Comparison of ENCODE assay signal across 25 cellular contexts in genomic region chr14:104098272-104099095, GRCh38. TPM values are rescaled to one million over a fixed set of nuclear protein-coding genes. Genes with fewer than 3 reads are reported as not detected.
DNase-seq lines count a peak whose midpoint lies in the region; ATAC-seq and TF ChIP-seq lines count a peak whose summit lies in the region.
"Had no signal": no experiment of that assay in that cellular context is flagged by ENCODE, and none has a peak within 500 bp of the region (broad histone marks: within the 10 kb centered on the region; RNA-seq: fewer than 3 reads in every experiment).

No MANE protein-coding gene starts in this region.

- H2AFZ ChIP-seq in OCI-LY7 (ENCODE audit: low read length), result no peak overlapping the region
- H2AFZ ChIP-seq: GM23248 had no signal

- POLR2A ChIA-PET in RWPE1 (lab: Yijun Ruan, JAX; ENCODE audit: low non-redundant PET), result interaction anchor here (0.5 kb wide), 1 partner anchor 19 kb away, joined by 3 read pairs; no protein-coding TSS in a partner anchor
- POLR2A ChIA-PET in OCI-LY7 (lab: Charles Lee), result no interaction called here

- H3K4me1 ChIP-seq in left ventricle myocardium inferior, result peaks cover 6% of the 10 kb centered on the region
- peaks cover 11% of the 10 kb centered on the region for H3K4me1 ChIP-seq in lower lobe of right lung
- peaks cover 0 to 12% (median 7%) of the 10 kb centered on the region in 6 donors for H3K4me1 ChIP-seq in spleen
- H3K4me1 ChIP-seq in OCI-LY7 (ENCODE audit: insufficient read depth, low read length, poor library complexity, severe bottlenecking), result peaks cover 3% of the 10 kb centered on the region
- peaks cover 3% of the 10 kb centered on the region for H3K4me1 ChIP-seq in prostate gland (replicated peaks)
- H3K4me1 ChIP-seq: SJSA1 had no signal

- H3K4me2 ChIP-seq in OCI-LY7 (ENCODE audit: low read length), result no peak overlapping the region

- ATAC-seq in Right ventricle myocardium inferior (no peak), lower lobe of right lung (no peak), GM21526 (IDR thresholded peaks at IDR 0.05; ENCODE audit: low FRiP score, unreplicated experiment) (no peak)

- H3K9me3 ChIP-seq in left ventricle myocardium inferior (replicated peaks) (no peaks in the 10 kb centered on the region), lower lobe of right lung (no peaks in the 10 kb centered on the region), spleen (no peaks in the 10 kb centered on the region), OCI-LY7 (ENCODE audit: low read length) (no peaks in the 10 kb centered on the region), prostate gland (no peaks in the 10 kb centered on the region)
- H3K9me3 ChIP-seq: SJSA1 had no signal

- TF ChIP-seq POLR2A in spleen (IDR thresholded peaks at IDR 0.05) (no peak), prostate gland (IDR thresholded peaks at IDR 0.05) (no peak)

- BruUV-seq in OCI-LY7 (replicated peaks; lab: Mats Ljungman, UMichigan), result no TSS peak

- intact Hi-C loops in Right ventricle myocardium inferior (cut with DNase I) (no loop called here), left ventricle myocardium inferior (cut with micrococcal nuclease) (no loop called here), lower lobe of right lung (cut with DNase I) (no loop called here), spleen (cut with DNase I; ENCODE audit: low total_unique reads) (no loop called here), OCI-LY7 (cut with micrococcal nuclease; ENCODE audit: unreplicated experiment) (no loop called here), prostate gland (cut with DNase I) (no loop called here)

- no peaks in the 10 kb centered on the region for H3K9me2 ChIP-seq in OCI-LY7 (ENCODE audit: insufficient read depth, low read length)

- H3K79me2 ChIP-seq in OCI-LY7 (ENCODE audit: insufficient read depth, low read depth, low read length), result no peaks in the 10 kb centered on the region

- H3K36me3 ChIP-seq in left ventricle myocardium inferior (no peaks in the 10 kb centered on the region), lower lobe of right lung (no peaks in the 10 kb centered on the region), spleen (no peaks in the 10 kb centered on the region), OCI-LY7 (ENCODE audit: insufficient read depth, low read length) (no peaks in the 10 kb centered on the region), prostate gland (no peaks in the 10 kb centered on the region)
- H3K36me3 ChIP-seq: SJSA1 had no signal

- DNase-seq in Right ventricle myocardium inferior (ENCODE audit: missing footprints) (peak; percentile 63), left ventricle myocardium inferior (no peak), RWPE1 (ENCODE audit: low spot score) (no peak), lower lobe of right lung (peak; percentile 32), spleen (peak; percentile 71), OCI-LY7 (ENCODE audit: low spot score) (no peak), prostate gland (ENCODE audit: low spot score) (no peak)
- DNase-seq: ACHN, GM23248, H7, NCI-H1048, NCI-H1417, NCI-H1694 treated with DMSO at 0.1 percent for 48 hours, NCI-H2081, NCI-H226, NCI-H510A, NCI-H69, OCI-M1 had no signal

- no peak overlapping the region for H3K27ac ChIP-seq in left ventricle myocardium inferior (replicated peaks)
- H3K27ac ChIP-seq in RWPE1, result peak overlapping the region; percentile 81; the same call in 1 of the 2 replicates
- H3K27ac ChIP-seq in lower lobe of right lung, result no peak overlapping the region
- no peak overlapping the region for H3K27ac ChIP-seq in spleen
- H3K27ac ChIP-seq in OCI-LY7 (ENCODE audit: low read depth, low read length, poor library complexity, severe bottlenecking), result no peak overlapping the region
- no peak overlapping the region for H3K27ac ChIP-seq in prostate gland
- H3K27ac ChIP-seq: 22Rv1, GM23248, HL-60, SJSA1 had no signal

- no peaks in the 10 kb centered on the region for H4K20me1 ChIP-seq in OCI-LY7 (ENCODE audit: insufficient read depth, low read length)

- WGBS in spleen, 5 donors, result 80 to 84% (median 82%) methylated on average over 20 to 25 of the region's 25 CpGs
- WGBS in prostate gland, result 86% methylated on average over 24 of the region's 25 CpGs

- CTCF ChIA-PET in RWPE1 (lab: Yijun Ruan, JAX) (interaction anchor here (0.5 kb wide), 1 partner anchor 685 kb away, joined by 9 read pairs; no protein-coding TSS in a partner anchor), OCI-LY7 (lab: Charles Lee; ENCODE audit: unreplicated experiment) (interaction anchor here (0.6 kb wide), 1 partner anchor 483 kb away, joined by 3 read pairs; no protein-coding TSS in a partner anchor)

- H3K4me3 ChIP-seq in left ventricle myocardium inferior, result no peak overlapping the region
- no peak overlapping the region for H3K4me3 ChIP-seq in lower lobe of right lung
- no peak overlapping the region for H3K4me3 ChIP-seq in spleen
- H3K4me3 ChIP-seq in OCI-LY7 (ENCODE audit: low read depth, low read length, poor library complexity, severe bottlenecking), result no peak overlapping the region
- no peak overlapping the region for H3K4me3 ChIP-seq in prostate gland
- H3K4me3 ChIP-seq: GM23248, SJSA1 had no signal

- no peak for TF ChIP-seq CTCF in left ventricle myocardium inferior (IDR thresholded peaks at IDR 0.05; ENCODE audit: borderline replicate concordance)
- TF ChIP-seq CTCF in RWPE1 (conservative IDR thresholded peaks at IDR 0.05; ENCODE audit: low read depth), result no peak
- no peak for TF ChIP-seq CTCF in lower lobe of right lung (IDR thresholded peaks at IDR 0.05)
- TF ChIP-seq CTCF in spleen (IDR thresholded peaks at IDR 0.05 in 8 of 11, conservative IDR thresholded peaks at IDR 0.05 in 3 of 11), result no peak
- no peak for TF ChIP-seq CTCF in OCI-LY7 (conservative IDR thresholded peaks at IDR 0.05; ENCODE audit: low read length)
- TF ChIP-seq CTCF in prostate gland (IDR thresholded peaks at IDR 0.05), result no peak

- H3K27me3 ChIP-seq in left ventricle myocardium inferior (ENCODE audit: low read depth), result peaks cover 44% of the 10 kb centered on the region
- H3K27me3 ChIP-seq in lower lobe of right lung (ENCODE audit: low read depth), result peaks cover 15% of the 10 kb centered on the region
- H3K27me3 ChIP-seq in spleen (replicated peaks in 1 of 7), result peaks cover 0 to 36% (median 8%) of the 10 kb centered on the region in 7 donors
- peaks cover 5% of the 10 kb centered on the region for H3K27me3 ChIP-seq in prostate gland (replicated peaks; ENCODE audit: insufficient read depth)
- H3K27me3 ChIP-seq: SJSA1 had no signal

RNA-seq across cellular contexts. Expression of gene ASPG, which starts 13.0 kb away (rescaled TPM):
- total RNA-seq in Right ventricle myocardium inferior (27.5 TPM), left ventricle myocardium inferior (27.1 TPM), lower lobe of right lung (4.6 TPM), spleen (under 1 TPM in 4 of 7 donors, not detected in 3; 0.09 to 0.28 (median 0.18) TPM), OCI-LY7 (2022) (not detected in 2 replicates), prostate gland (1 to 10 TPM in 1 of 2 donors, not detected in 1; 2.3 TPM)
- polyA plus RNA-seq in spleen, result under 1 TPM; 0.05 to 0.67 (median 0.32) TPM
- total RNA-seq in OCI-LY7 (2014; rRNA removed; shearing (Covaris generic)), result not detected in 2 replicates
- total RNA-seq: CD4-positive, alpha-beta T cell; Daoy; G401; GM23248; SJSA1 had no signal
- polyA plus RNA-seq: GM23248 had no signal

RNA-seq across cellular contexts. Expression of gene KIF26A, which starts 39.9 kb away (rescaled TPM):
- total RNA-seq in Right ventricle myocardium inferior, result 6.4 TPM
- total RNA-seq in left ventricle myocardium inferior, result 6.5 TPM
- 4.4 TPM for total RNA-seq in lower lobe of right lung
- 10 to 100 TPM in 4 of 7 donors, 1 to 10 TPM in 3; 7.4 to 21.9 (median 10.3) TPM for total RNA-seq in spleen
- polyA plus RNA-seq in spleen, result 1 to 10 TPM in 2 of 3 donors, under 1 TPM in 1; 0.72 to 7.8 (median 1.2) TPM
- total RNA-seq in OCI-LY7 (2014; rRNA removed; shearing (Covaris generic)), result not detected in 2 replicates
- total RNA-seq in OCI-LY7 (2022), result not detected in 2 replicates
- 10 to 100 TPM in 1 of 2 donors, 1 to 10 TPM in 1; 1.6 to 13.9 TPM for total RNA-seq in prostate gland
- total RNA-seq: GM23248 had no signal
- polyA plus RNA-seq: GM23248 had no signal

Comparison
In these comparisons a context has a peak if more than half of its experiments do, and no peak if none do; other contexts are left out.
1. DNase-seq: peak in Right ventricle myocardium inferior (single experiment), lower lobe of right lung (single experiment) and spleen (single experiment); none in left ventricle myocardium inferior (single experiment), RWPE1 (single experiment), OCI-LY7 (single experiment) and prostate gland (single experiment).